27 cellular contexts compared by ENCODE assay signal in the genomic region with DNA sequence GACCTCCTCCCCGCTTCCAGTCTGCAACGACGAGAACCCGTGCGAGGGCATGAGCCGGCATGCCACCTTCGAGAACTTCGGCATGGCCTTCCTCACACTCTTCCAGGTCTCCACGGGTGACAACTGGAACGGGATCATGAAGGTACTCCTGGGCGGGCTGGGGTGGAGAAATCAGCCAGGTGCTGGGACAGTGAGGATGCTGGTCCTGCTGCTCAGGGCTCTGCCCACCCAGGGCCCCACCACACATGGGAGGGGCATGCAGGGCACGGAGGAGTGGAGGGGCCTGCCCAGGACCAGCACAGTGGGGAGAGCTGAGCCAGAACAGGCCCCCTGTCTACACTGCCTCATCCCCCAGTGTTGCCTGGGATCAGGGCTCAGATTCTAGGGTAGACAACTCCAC.
"Had no signal": no experiment of that assay in that cellular context is flagged by ENCODE, and none has a peak within 500 bp of the region (broad histone marks: within the 10 kb centered on the region; RNA-seq: fewer than 3 reads in every experiment).

No MANE protein-coding gene starts in this region.

- H3K36me3 Mint-ChIP-seq: IgD-negative memory B cell had no signal

- H3K9me3 ChIP-seq: MG63, SJCRH30 had no signal

- H3K4me2 ChIP-seq: KMS-11 had no signal

- H3K9ac ChIP-seq: KMS-11 had no signal

- FAIRE-seq: HTR-8/SVneo, K562 had no signal

- H3K4me3 Mint-ChIP-seq: IgD-negative memory B cell had no signal

- ATAC-seq: K562, Panc1, PC-3, SK-N-SH treated with all-trans-retinoic acid at 6 μM for 48 hours had no signal

- DNase-seq: MG63, NCI-H1092, NCI-H1105 treated with DMSO at 0.1 percent for 48 hours, NCI-H1417 treated with DMSO at 0.1 percent for 48 hours, NCI-H146, NCI-H1694 treated with DMSO at 0.1 percent for 48 hours, NCI-H1930, NCI-H2081 treated with DMSO at 0.1 percent for 48 hours, NCI-H2171, NCI-H226, NCI-H446, NCI-H510A, NCI-H524 treated with DMSO at 0.1 percent for 48 hours, NCI-H69, NCI-H774, PC-3, SHP77 treated with DMSO at 0.1 percent for 48 hours, SJCRH30, T-helper 1 cell had no signal

- H3K27ac Mint-ChIP-seq: IgD-negative memory B cell had no signal

- H3K36me3 ChIP-seq: MG63, SJCRH30 had no signal

- H3K4me1 Mint-ChIP-seq: IgD-negative memory B cell had no signal

- H3K27ac ChIP-seq: HL-60, KMS-11, RWPE1, SJCRH30 had no signal

- H3K4me1 ChIP-seq: SJCRH30 had no signal

- H3K27me3 ChIP-seq: MG63, SJCRH30 had no signal

- H3K4me3 ChIP-seq: K562, MG63, SJCRH30 had no signal
